Comparison of ENCODE assay signal across 33 cellular contexts in genomic region chr7:154577141-154577540, GRCh38.
"Had no signal": no experiment of that assay in that cellular context is flagged by ENCODE, and none has a peak within 500 bp of the region (broad histone marks: within the 10 kb centered on the region; RNA-seq: fewer than 3 reads in every experiment).

No MANE protein-coding gene starts in this region.

- H3K9me3 Mint-ChIP-seq: activated B cell treated with CpG ODN at 0.5 μM for 24 hours; activated CD4-positive, alpha-beta T cell treated with anti-CD3 and anti-CD28 coated beads, Interleukin-2, amount 10 ng/mL, durations not matched to agents 7 days and 5 days; activated naive CD8-positive, alpha-beta T cell treated with anti-CD3 and anti-CD28 coated beads for 36 hours; activated T-cell treated with anti-CD3 and anti-CD28 coated beads, Interleukin-2, amount 50 U/mL, for 24 hours; T-helper 1 cell treated with Interleukin-12 subunit alpha and Interleukin-12 subunit beta and Interleukin-4 antibody, amounts not matched to agents 30 μg/mL and 1 μg/mL, for 36 hours; T-helper 2 cell treated with Interferon-gamma antibody and Interleukin-4, amounts not matched to agents 5 μg/mL and 100 μg/mL, for 36 hours had no signal

- H3K27ac Mint-ChIP-seq: activated B cell treated with CpG ODN at 0.5 μM for 24 hours; activated CD4-positive, alpha-beta memory T cell treated with anti-CD3 and anti-CD28 coated beads for 36 hours; activated CD4-positive, alpha-beta T cell treated with anti-CD3 and anti-CD28 coated beads, Interleukin-2, amount 10 ng/mL, durations not matched to agents 7 days and 5 days; activated CD8-positive, alpha-beta T cell treated with anti-CD3 and anti-CD28 coated beads for 36 hours; activated naive CD4-positive, alpha-beta T cell treated with anti-CD3 and anti-CD28 coated beads for 36 hours; activated naive CD4-positive, alpha-beta T cell treated with anti-CD3 and anti-CD28 coated beads, Interleukin-2, amount 50 U/mL, for 72 hours; activated naive CD8-positive, alpha-beta T cell treated with anti-CD3 and anti-CD28 coated beads for 36 hours; activated T-cell treated with anti-CD3 and anti-CD28 coated beads, Interleukin-2, amount 50 U/mL, for 24 hours; activated T-helper 2 cell treated with anti-CD3 and anti-CD28 coated beads, Interferon-gamma antibody, Interleukin-2, Interleukin-4, amounts not matched to agents 10 μg/mL and 5 μg/mL and 100 μg/mL, durations not matched to agents 14 hours and 24 hours and 36 hours; T-helper 1 cell treated with Interleukin-12 subunit alpha and Interleukin-12 subunit beta and Interleukin-4 antibody, amounts not matched to agents 30 μg/mL and 1 μg/mL, for 36 hours; T-helper 2 cell treated with Interferon-gamma antibody and Interleukin-4, amounts not matched to agents 5 μg/mL and 100 μg/mL, for 36 hours had no signal

- H3K4me1 ChIP-seq: adrenal gland, ascending aorta had no signal

- H3K4me1 Mint-ChIP-seq: activated B cell treated with CpG ODN at 0.5 μM for 24 hours; activated CD4-positive, alpha-beta T cell treated with anti-CD3 and anti-CD28 coated beads, Interleukin-2, amount 10 ng/mL, durations not matched to agents 7 days and 5 days; activated naive CD8-positive, alpha-beta T cell treated with anti-CD3 and anti-CD28 coated beads for 36 hours; central memory CD8-positive, alpha-beta T cell had no signal

- H3K4me3 ChIP-seq: adrenal gland, ascending aorta, cardiac muscle cell had no signal

- H3K9me3 ChIP-seq: adrenal gland, ascending aorta had no signal

- H3K27me3 ChIP-seq: adrenal gland, ascending aorta, cardiac muscle cell had no signal

- H3K27ac ChIP-seq: adrenal gland, ascending aorta, cardiac muscle cell, VCaP had no signal

- H3K36me3 ChIP-seq: adrenal gland, ascending aorta, cardiac muscle cell had no signal

- DNase-seq: activated B cell treated with CpG ODN at 0.5 μM for 24 hours; activated CD4-positive, alpha-beta memory T cell treated with anti-CD3 and anti-CD28 coated beads for 36 hours; activated CD4-positive, alpha-beta T cell treated with anti-CD3 and anti-CD28 coated beads for 4 hours; activated CD4-positive, alpha-beta T cell treated with anti-CD3 and anti-CD28 coated beads, Interleukin-2, amount 10 ng/mL, durations not matched to agents 7 days and 5 days; activated CD4-positive, CD25-positive, alpha-beta regulatory T cell treated with anti-CD3 and anti-CD28 coated beads, Interleukin-2, amount 50 U/mL, for 72 hours; activated CD8-positive, alpha-beta memory T cell treated with anti-CD3 and anti-CD28 coated beads, Interleukin-2, amount 50 U/mL, for 4 hours; activated CD8-positive, alpha-beta T cell treated with anti-CD3 and anti-CD28 coated beads for 36 hours; activated effector memory CD4-positive, alpha-beta T cell treated with Interleukin-2 at 50 U/mL for 16 hours; activated gamma-delta T cell; activated naive CD4-positive, alpha-beta T cell; activated naive CD4-positive, alpha-beta T cell treated with anti-CD3 and anti-CD28 coated beads for 36 hours; activated naive CD4-positive, alpha-beta T cell treated with anti-CD3 and anti-CD28 coated beads, Interleukin-2, amount 50 U/mL, for 16 hours; activated naive CD8-positive, alpha-beta T cell treated with anti-CD3 and anti-CD28 coated beads for 36 hours; activated T-cell treated with anti-CD3 and anti-CD28 coated beads, Interleukin-2, amount 50 U/mL, for 24 hours; activated T-cell treated with anti-CD3 and anti-CD28 coated beads, Interleukin-2, amount 50 U/mL, for 48 hours; adrenal gland; amygdala; anterior cingulate cortex; caudate nucleus; cerebellar nuclear complex; SW 1271; T-helper 1 cell; T-helper 2 cell; T-helper 9 cell had no signal

- ATAC-seq: activated CD8-positive, alpha-beta T cell treated with anti-CD3 and anti-CD28 coated beads for 36 hours; activated naive CD4-positive, alpha-beta T cell treated with anti-CD3 and anti-CD28 coated beads, Interleukin-2, amount 50 U/mL, for 72 hours had no signal

- H3K4me3 Mint-ChIP-seq: activated B cell treated with CpG ODN at 0.5 μM for 24 hours; activated CD4-positive, alpha-beta memory T cell treated with anti-CD3 and anti-CD28 coated beads for 36 hours; activated CD4-positive, alpha-beta T cell treated with anti-CD3 and anti-CD28 coated beads, Interleukin-2, amount 10 ng/mL, durations not matched to agents 7 days and 5 days; activated CD8-positive, alpha-beta T cell treated with anti-CD3 and anti-CD28 coated beads for 36 hours; activated naive CD4-positive, alpha-beta T cell treated with anti-CD3 and anti-CD28 coated beads for 36 hours; activated naive CD8-positive, alpha-beta T cell treated with anti-CD3 and anti-CD28 coated beads for 36 hours; activated T-cell treated with anti-CD3 and anti-CD28 coated beads, Interleukin-2, amount 50 U/mL, for 24 hours; brain; central memory CD8-positive, alpha-beta T cell; T-helper 1 cell treated with Interleukin-12 subunit alpha and Interleukin-12 subunit beta and Interleukin-4 antibody, amounts not matched to agents 30 μg/mL and 1 μg/mL, for 36 hours; T-helper 2 cell treated with Interferon-gamma antibody and Interleukin-4, amounts not matched to agents 5 μg/mL and 100 μg/mL, for 36 hours had no signal

- H3K36me3 Mint-ChIP-seq: activated CD4-positive, alpha-beta memory T cell treated with anti-CD3 and anti-CD28 coated beads for 36 hours; activated naive CD4-positive, alpha-beta T cell treated with anti-CD3 and anti-CD28 coated beads, Interleukin-2, amount 50 U/mL, for 72 hours; activated naive CD8-positive, alpha-beta T cell treated with anti-CD3 and anti-CD28 coated beads for 36 hours; brain had no signal

- H3K27me3 Mint-ChIP-seq: activated B cell treated with CpG ODN at 0.5 μM for 24 hours; activated CD4-positive, alpha-beta memory T cell treated with anti-CD3 and anti-CD28 coated beads for 36 hours; activated CD4-positive, alpha-beta T cell treated with anti-CD3 and anti-CD28 coated beads, Interleukin-2, amount 10 ng/mL, durations not matched to agents 7 days and 5 days; activated CD8-positive, alpha-beta T cell treated with anti-CD3 and anti-CD28 coated beads for 36 hours; activated T-cell treated with anti-CD3 and anti-CD28 coated beads, Interleukin-2, amount 50 U/mL, for 24 hours; central memory CD8-positive, alpha-beta T cell had no signal
